Comparison of ENCODE assay signal across 14 cellular contexts in the genomic region with DNA sequence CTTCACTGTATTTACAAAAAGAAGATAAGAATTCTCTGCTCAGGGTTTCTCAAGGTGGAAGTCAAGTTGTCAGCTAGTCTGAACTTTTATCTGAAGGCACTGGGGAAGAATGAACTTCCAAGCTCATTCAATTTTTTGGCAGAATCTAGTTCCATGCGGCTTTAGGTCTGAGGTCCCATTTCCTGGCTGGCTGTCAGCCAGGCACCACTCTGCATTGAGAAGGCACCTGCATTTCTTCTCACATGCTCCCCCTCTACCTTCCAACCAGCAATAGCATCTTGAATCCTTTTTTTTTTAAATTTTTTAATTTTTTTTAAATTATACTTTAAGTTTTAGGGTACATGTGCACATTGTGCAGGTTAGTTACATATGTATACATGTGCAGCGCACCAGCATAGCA. TPM values are rescaled to one million over a fixed set of nuclear protein-coding genes. Genes with fewer than 3 reads are reported as not detected.
DNase-seq lines count a peak whose midpoint lies in the region; ATAC-seq and TF ChIP-seq lines count a peak whose summit lies in the region.
"Had no signal": no experiment of that assay in that cellular context is flagged by ENCODE, and none has a peak within 500 bp of the region (broad histone marks: within the 10 kb centered on the region; RNA-seq: fewer than 3 reads in every experiment).

No MANE protein-coding gene starts in this region.

- DNase-seq in NCI-H2029 (lab: John Stamatoyannopoulos, UW), result peak; percentile 32
- no peak for DNase-seq in NCI-H2029 treated with DMSO at 0.1 percent for 48 hours (lab: John Stamatoyannopoulos, UW)
- peak; percentile 8 for DNase-seq in NCI-H1105 (lab: John Stamatoyannopoulos, UW)
- peak; percentile 10 for DNase-seq in NCI-H69 (lab: John Stamatoyannopoulos, UW)
- peak; percentile 48 for DNase-seq in stomach
- no peak for DNase-seq in right atrium auricular region (ENCODE audit: low spot score)
- DNase-seq: CD8-positive, alpha-beta T cell; COR-L47; DND-41; GF-D8 had no signal

- H3K4me3 ChIP-seq in stomach (no peak overlapping the region), right atrium auricular region (no peak overlapping the region)
- H3K4me3 ChIP-seq: HAP-1 had no signal

- no peak for ATAC-seq in HG02623 (IDR thresholded peaks at IDR 0.05; ENCODE audit: unreplicated experiment)
- ATAC-seq: CD8-positive, alpha-beta T cell had no signal

- H3K4me1 ChIP-seq in stomach (peaks cover 0 to 17% (median 10%) of the 10 kb centered on the region in 4 donors), right atrium auricular region (no peaks in the 10 kb centered on the region)

- TF ChIP-seq POLR2A in stomach (IDR thresholded peaks at IDR 0.05), result no peak

- 52 to 74% (median 58%) methylated on average over 2 of the region's 2 CpGs for WGBS in stomach, 5 donors

- H3K9me3 ChIP-seq in stomach (no peaks in the 10 kb centered on the region), right atrium auricular region (no peaks in the 10 kb centered on the region)
- H3K9me3 ChIP-seq: HAP-1 had no signal

- intact Hi-C loops in stomach (cut with DNase I; ENCODE audit: low total_unique reads), result no loop called here

- H3K36me3 ChIP-seq in stomach, result no peaks in the 10 kb centered on the region
- no peaks in the 10 kb centered on the region for H3K36me3 ChIP-seq in right atrium auricular region
- H3K36me3 ChIP-seq: HAP-1 had no signal

- H3K27ac ChIP-seq in stomach (no peak overlapping the region), right atrium auricular region (no peak overlapping the region)
- H3K27ac ChIP-seq: 22Rv1, HL-60 had no signal

- no peak for TF ChIP-seq EP300 in stomach (IDR thresholded peaks at IDR 0.05)

- no peaks in the 10 kb centered on the region for H3K27me3 ChIP-seq in stomach
- H3K27me3 ChIP-seq in right atrium auricular region, result no peaks in the 10 kb centered on the region

- TF ChIP-seq CTCF in stomach (IDR thresholded peaks at IDR 0.05) (no peak), right atrium auricular region (IDR thresholded peaks at IDR 0.05) (no peak)

RNA-seq across cellular contexts. Expression of a gene that starts 46.2 kb away (rescaled TPM):
- total RNA-seq in stomach (10 to 100 TPM in 3 of 5 donors, 1 to 10 TPM in 2; 1.2 to 91.2 (median 20.0) TPM), right atrium auricular region (10 to 100 TPM; 21.0 to 26.4 TPM)
- polyA plus RNA-seq in stomach, result 10 to 100 TPM; 15.0 to 25.1 (median 20.9) TPM

Comparison
In these comparisons a context has a peak if more than half of its experiments do, and no peak if none do; other contexts are left out.
1. DNase-seq: peak in NCI-H2029 (single experiment), NCI-H1105 (single experiment), NCI-H69 (single experiment) and stomach (single experiment); none in NCI-H2029 treated with DMSO at 0.1 percent for 48 hours (single experiment) and right atrium auricular region (single experiment).